Comparison of ENCODE assay signal across 1 cellular context in genomic region chr1:39168301-39169080, GRCh38.
A peak's percentile ranks its signal among the peaks of the same experiment; 100 is the strongest.
TF ChIP-seq lines count a peak whose summit lies in the region.

No MANE protein-coding gene starts in this region.

TF ChIP-seq in H1, 55 proteins besides CTCF, POLR2A, EP300 and RAD21:
- no peak for TF ChIP-seq CHD2 (IDR thresholded peaks at IDR 0.05; ENCODE audit: low read length)
- TF ChIP-seq SP4 (IDR thresholded peaks at IDR 0.05; ENCODE audit: low read length): no peak
- no peak for TF ChIP-seq SIRT6 (IDR thresholded peaks at IDR 0.05; ENCODE audit: low read length)
- peak; percentile 80 for TF ChIP-seq KDM1A (IDR thresholded peaks at IDR 0.05; ENCODE audit: borderline replicate concordance, low read length)
